ENCODE assay signal across 1 cellular context in the genomic region with DNA sequence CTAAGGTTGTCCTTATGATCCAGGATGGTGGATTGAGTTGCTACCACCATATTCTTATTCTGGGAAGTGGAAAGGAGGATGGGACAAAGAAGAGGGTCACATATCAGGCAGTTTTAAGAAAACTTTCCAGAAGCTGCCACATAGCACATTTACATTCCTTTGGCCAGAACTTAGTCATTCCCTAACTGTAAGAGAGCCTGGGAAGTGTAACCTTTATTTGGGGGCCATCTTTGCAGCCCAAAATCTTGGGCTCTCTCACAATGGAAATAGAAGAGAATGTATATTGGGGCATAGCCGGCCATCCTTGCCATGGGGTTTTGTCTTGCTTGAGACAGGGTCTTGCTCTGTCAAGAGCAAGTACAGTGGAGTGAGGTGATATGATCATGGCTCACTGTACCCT.
TF ChIP-seq lines count a peak whose summit lies in the region.

No MANE protein-coding gene starts in this region.

TF ChIP-seq in HepG2, 621 proteins besides CTCF, POLR2A, EP300 and RAD21:
- no peak for TF ChIP-seq REL (CRISPR knock-in tag; conservative IDR thresholded peaks at IDR 0.05)
- TF ChIP-seq, protein P1, sequence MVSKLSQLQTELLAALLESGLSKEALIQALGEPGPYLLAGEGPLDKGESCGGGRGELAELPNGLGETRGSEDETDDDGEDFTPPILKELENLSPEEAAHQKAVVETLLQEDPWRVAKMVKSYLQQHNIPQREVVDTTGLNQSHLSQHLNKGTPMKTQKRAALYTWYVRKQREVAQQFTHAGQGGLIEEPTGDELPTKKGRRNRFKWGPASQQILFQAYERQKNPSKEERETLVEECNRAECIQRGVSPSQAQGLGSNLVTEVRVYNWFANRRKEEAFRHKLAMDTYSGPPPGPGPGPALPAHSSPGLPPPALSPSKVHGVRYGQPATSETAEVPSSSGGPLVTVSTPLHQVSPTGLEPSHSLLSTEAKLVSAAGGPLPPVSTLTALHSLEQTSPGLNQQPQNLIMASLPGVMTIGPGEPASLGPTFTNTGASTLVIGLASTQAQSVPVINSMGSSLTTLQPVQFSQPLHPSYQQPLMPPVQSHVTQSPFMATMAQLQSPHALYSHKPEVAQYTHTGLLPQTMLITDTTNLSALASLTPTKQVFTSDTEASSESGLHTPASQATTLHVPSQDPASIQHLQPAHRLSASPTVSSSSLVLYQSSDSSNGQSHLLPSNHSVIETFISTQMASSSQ (IDR thresholded peaks at IDR 0.05; ENCODE audit: low read depth) = no peak
- TF ChIP-seq, protein P1 (CRISPR knock-in tag; IDR thresholded peaks at IDR 0.05; ENCODE audit: borderline replicate concordance) = 0 out of 2 replicates have a peak, but pooled peaks have one; percentile 20
- peak; percentile 12; the same call in 1 of the 2 replicates for TF ChIP-seq ZFX (CRISPR knock-in tag; IDR thresholded peaks at IDR 0.05; ENCODE audit: low read depth)
- TF ChIP-seq, protein P2, sequence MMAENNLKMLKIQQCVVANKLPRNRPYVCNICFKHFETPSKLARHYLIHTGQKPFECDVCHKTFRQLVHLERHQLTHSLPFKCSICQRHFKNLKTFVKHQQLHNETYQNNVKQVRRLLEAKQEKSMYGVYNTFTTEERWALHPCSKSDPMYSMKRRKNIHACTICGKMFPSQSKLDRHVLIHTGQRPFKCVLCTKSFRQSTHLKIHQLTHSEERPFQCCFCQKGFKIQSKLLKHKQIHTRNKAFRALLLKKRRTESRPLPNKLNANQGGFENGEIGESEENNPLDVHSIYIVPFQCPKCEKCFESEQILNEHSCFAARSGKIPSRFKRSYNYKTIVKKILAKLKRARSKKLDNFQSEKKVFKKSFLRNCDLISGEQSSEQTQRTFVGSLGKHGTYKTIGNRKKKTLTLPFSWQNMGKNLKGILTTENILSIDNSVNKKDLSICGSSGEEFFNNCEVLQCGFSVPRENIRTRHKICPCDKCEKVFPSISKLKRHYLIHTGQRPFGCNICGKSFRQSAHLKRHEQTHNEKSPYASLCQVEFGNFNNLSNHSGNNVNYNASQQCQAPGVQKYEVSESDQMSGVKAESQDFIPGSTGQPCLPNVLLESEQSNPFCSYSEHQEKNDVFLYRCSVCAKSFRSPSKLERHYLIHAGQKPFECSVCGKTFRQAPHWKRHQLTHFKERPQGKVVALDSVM (CRISPR knock-in tag; IDR thresholded peaks at IDR 0.05) = no peak
- TF ChIP-seq KDM5B (CRISPR knock-in tag; IDR thresholded peaks at IDR 0.05; ENCODE audit: borderline replicate concordance) = 0 out of 2 replicates have a peak, but pooled peaks have one; percentile 7
